25 cellular contexts compared by ENCODE assay signal in the genomic region with DNA sequence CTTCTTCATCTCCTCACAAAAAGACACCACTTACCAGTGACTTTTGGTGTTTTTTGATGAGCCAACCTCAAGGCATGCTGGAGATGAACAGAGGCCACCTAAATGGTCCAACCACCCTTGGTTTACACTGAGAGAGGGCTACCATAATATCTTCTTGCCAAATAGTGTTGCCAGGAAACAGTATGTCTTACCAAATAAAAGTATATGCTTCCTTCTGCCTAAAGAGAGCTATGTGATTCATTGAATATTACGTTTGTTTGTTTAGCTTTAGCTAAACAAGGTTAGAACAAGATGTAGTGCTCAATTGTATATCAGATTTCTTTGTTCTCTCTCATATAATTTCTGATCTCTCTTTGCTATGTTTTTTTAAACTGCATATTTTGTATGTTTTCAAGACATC. TPM values are rescaled to one million over a fixed set of nuclear protein-coding genes. Genes with fewer than 3 reads are reported as not detected.
DNase-seq lines count a peak whose midpoint lies in the region; ATAC-seq and TF ChIP-seq lines count a peak whose summit lies in the region.
"Had no signal": no experiment of that assay in that cellular context is flagged by ENCODE, and none has a peak within 500 bp of the region (broad histone marks: within the 10 kb centered on the region; RNA-seq: fewer than 3 reads in every experiment).

No MANE protein-coding gene starts in this region.

- no peaks in the 10 kb centered on the region for H3K79me2 ChIP-seq in PC-3 (ENCODE audit: low read length)

- H3K4me3 ChIP-seq in HUES48 (ENCODE audit: low read depth, low read length) = no peak overlapping the region
- H3K4me3 ChIP-seq in PC-3 (ENCODE audit: low read length) = no peak overlapping the region
- no peak overlapping the region for H3K4me3 ChIP-seq in ovary
- H3K4me3 ChIP-seq in psoas muscle = no peak overlapping the region
- H3K4me3 ChIP-seq: GM23248, PC-9, SJCRH30 had no signal

- TF ChIP-seq EP300 in ovary (IDR thresholded peaks at IDR 0.05) = no peak

- DNase-seq in DMS153 (lab: John Stamatoyannopoulos, UW) = peak; percentile 5
- no peak for DNase-seq in DMS153 treated with DMSO at 0.1 percent for 48 hours (lab: John Stamatoyannopoulos, UW; ENCODE audit: unreplicated experiment)
- peak; percentile 67 for DNase-seq in PC-3
- DNase-seq in fibroblast of gingiva (ENCODE audit: low read depth) = peak; percentile 52
- DNase-seq in ovary = no peak
- no peak for DNase-seq in psoas muscle
- DNase-seq: ACHN, BE2C, Calu3, GM23248, IMR-90, NCI-H1092, NCI-H1417 treated with DMSO at 0.1 percent for 48 hours, NCI-H1694 treated with DMSO at 0.1 percent for 48 hours, NCI-H2107, NCI-H2227 treated with DMSO at 0.1 percent for 48 hours, PC-9, SJCRH30 had no signal

- no peaks in the 10 kb centered on the region for H4K20me1 ChIP-seq in PC-3 (ENCODE audit: low read length)

- WGBS in ovary, 3 donors = 73 to 81% (median 79%) methylated on average over 1 of the region's 1 CpG
- 68 to 77% (median 76%) methylated on average over 1 of the region's 1 CpG for WGBS in psoas muscle, 3 donors

- TF ChIP-seq POLR2A in ovary (IDR thresholded peaks at IDR 0.05) = no peak

- peaks cover 25% of the 10 kb centered on the region for H3K4me1 ChIP-seq in HUES48 (ENCODE audit: control insufficient read depth, insufficient read depth, low read length)
- peaks cover 14% of the 10 kb centered on the region for H3K4me1 ChIP-seq in PC-3 (ENCODE audit: insufficient read depth, low read length)
- no peaks in the 10 kb centered on the region for H3K4me1 ChIP-seq in ovary (ENCODE audit: insufficient read depth)
- no peaks in the 10 kb centered on the region for H3K4me1 ChIP-seq in psoas muscle
- H3K4me1 ChIP-seq: BE2C, SJCRH30 had no signal

- peak; percentile 96 for ATAC-seq in PC-3
- ATAC-seq in HG02884 (IDR thresholded peaks at IDR 0.05; ENCODE audit: unreplicated experiment) = no peak
- no peak for ATAC-seq in psoas muscle
- ATAC-seq: Right ventricle myocardium inferior, SK-N-SH treated with all-trans-retinoic acid at 6 μM for 48 hours had no signal

- H3K9me3 ChIP-seq in HUES48 (ENCODE audit: control insufficient read depth, insufficient read depth, low read length) (no peaks in the 10 kb centered on the region), PC-3 (ENCODE audit: low read length) (no peaks in the 10 kb centered on the region), ovary (no peaks in the 10 kb centered on the region), psoas muscle (no peaks in the 10 kb centered on the region)
- H3K9me3 ChIP-seq: BE2C, SJCRH30 had no signal

- H3K36me3 ChIP-seq in HUES48 (ENCODE audit: control insufficient read depth, insufficient read depth, low read length) (no peaks in the 10 kb centered on the region), PC-3 (ENCODE audit: low read depth, low read length) (no peaks in the 10 kb centered on the region), ovary (no peaks in the 10 kb centered on the region), psoas muscle (ENCODE audit: insufficient read depth in 1 of 2, low read depth in 1 of 2) (no peaks in the 10 kb centered on the region)
- H3K36me3 ChIP-seq: BE2C, SJCRH30 had no signal

- no peaks in the 10 kb centered on the region for H3F3A ChIP-seq in PC-3 (ENCODE audit: low read length, unreplicated experiment)

- TF ChIP-seq CTCF in PC-3 (conservative IDR thresholded peaks at IDR 0.05; ENCODE audit: low read depth, low read length) = no peak
- no peak for TF ChIP-seq CTCF in ovary (IDR thresholded peaks at IDR 0.05)
- TF ChIP-seq CTCF in psoas muscle (IDR thresholded peaks at IDR 0.05) = no peak

- H3K9ac ChIP-seq in HUES48 (ENCODE audit: low read depth, low read length) (no peak overlapping the region), PC-3 (ENCODE audit: low read length) (peak overlapping the region; percentile 25)
- H3K9ac ChIP-seq: GM23248, KMS-11 had no signal

- H3K27ac ChIP-seq in HUES48 (ENCODE audit: low read depth, low read length) (peak overlapping the region; percentile 21), PC-3 (ENCODE audit: low read length) (peak overlapping the region; percentile 72), ovary (no peak overlapping the region), psoas muscle (no peak overlapping the region)
- H3K27ac ChIP-seq: 22Rv1, GM23248, KMS-11, PC-9, SJCRH30 had no signal

- POLR2A ChIA-PET in PC-3 (lab: Charles Lee; ENCODE audit: unreplicated experiment) = no interaction called here

- intact Hi-C loops in PC-3 (cut with micrococcal nuclease) = no loop called here
- intact Hi-C loops in ovary (cut with DNase I) = no loop called here
- intact Hi-C loops in psoas muscle (cut with DNase I) = no loop called here

- peak overlapping the region; percentile 55; the same call in 1 of the 2 replicates for H2AFZ ChIP-seq in PC-3 (ENCODE audit: low read length)
- H2AFZ ChIP-seq: GM23248, PC-9 had no signal

- CTCF ChIA-PET in PC-3 (lab: Charles Lee) = interaction anchor here (0.6 kb wide), 1 partner anchor 81 kb away, joined by 3 read pairs; no protein-coding TSS in a partner anchor

- 0 out of 2 replicates have a peak, but pooled peaks cover 5% of the 10 kb centered on the region for H3K27me3 ChIP-seq in HUES48 (ENCODE audit: control insufficient read depth, insufficient read depth, low read length)
- H3K27me3 ChIP-seq in PC-3 (ENCODE audit: low read length) = no peaks in the 10 kb centered on the region
- H3K27me3 ChIP-seq in ovary = no peaks in the 10 kb centered on the region
- H3K27me3 ChIP-seq in psoas muscle (ENCODE audit: insufficient read depth in 3 of 3, low read length in 2 of 3) = peaks cover 0 to 5% (median 2%) of the 10 kb centered on the region in 3 donors
- H3K27me3 ChIP-seq: SJCRH30 had no signal

- peak overlapping the region; percentile 38 for H3K4me2 ChIP-seq in PC-3 (ENCODE audit: low read length)
- H3K4me2 ChIP-seq: KMS-11, PC-9 had no signal

- H3K9me2 ChIP-seq in PC-3 (replicated peaks; ENCODE audit: low read length) = no peaks in the 10 kb centered on the region

- no TSS peak for BruUV-seq in PC-3 (replicated peaks; lab: Mats Ljungman, UMichigan)

RNA-seq across cellular contexts. Expression of gene BMP6, which starts 40.6 kb away (rescaled TPM):
- total RNA-seq in PC-3 (2014; rRNA removed) = 0.15 and 1.3 TPM in 2 replicates
- 10 to 100 TPM in 2 of 7 donors, 1 to 10 TPM in 5; 3.4 to 15.9 (median 6.7) TPM for total RNA-seq in ovary
- polyA plus RNA-seq in ovary = 10 to 100 TPM; 24.9 to 28.1 TPM
- 1 to 10 TPM; 1.5 to 4.9 (median 2.8) TPM for total RNA-seq in psoas muscle
- 1 to 10 TPM in 2 of 3 donors, under 1 TPM in 1; 0.96 to 4.8 (median 3.4) TPM for polyA plus RNA-seq in psoas muscle
- total RNA-seq: PC-9, RPMI7951 had no signal

Comparison
In these comparisons a context has a peak if more than half of its experiments do, and no peak if none do; other contexts are left out.
1. DNase-seq: peak in DMS153 (single experiment), PC-3 (single experiment) and fibroblast of gingiva (single experiment); none in DMS153 treated with DMSO at 0.1 percent for 48 hours (single experiment), ovary (0 of 5) and psoas muscle (0 of 2).
2. H3K27ac ChIP-seq: peak in HUES48 (single experiment) and PC-3 (single experiment); none in ovary (0 of 2) and psoas muscle (single experiment).